Comparison of ENCODE assay signal across 27 cellular contexts in genomic region chr17:49846938-49847712, GRCh38. TPM values are rescaled to one million over a fixed set of nuclear protein-coding genes. Genes with fewer than 3 reads are reported as not detected.
DNase-seq lines count a peak whose midpoint lies in the region; ATAC-seq and TF ChIP-seq lines count a peak whose summit lies in the region.
"Had no signal": no experiment of that assay in that cellular context is flagged by ENCODE, and none has a peak within 500 bp of the region (broad histone marks: within the 10 kb centered on the region; RNA-seq: fewer than 3 reads in every experiment).

No MANE protein-coding gene starts in this region.

- TF ChIP-seq CTCF in left ventricle myocardium inferior (IDR thresholded peaks at IDR 0.05; ENCODE audit: borderline replicate concordance) (no peak), HEK293 (tag by site-specific recombination; IDR thresholded peaks at IDR 0.05) (no peak), endodermal cell (conservative IDR thresholded peaks at IDR 0.05) (no peak), sigmoid colon (IDR thresholded peaks at IDR 0.05) (no peak), BE2C (IDR thresholded peaks at IDR 0.05; ENCODE audit: low read depth, low read length) (no peak)

- no peak overlapping the region for H3K4me3 ChIP-seq in left ventricle myocardium inferior
- no peak overlapping the region for H3K4me3 ChIP-seq in HEK293 (ENCODE audit: low read depth, low read length)
- H3K4me3 ChIP-seq in endodermal cell (ENCODE audit: low read length) = peak overlapping the region; percentile 15
- H3K4me3 ChIP-seq in sigmoid colon = no peak overlapping the region
- H3K4me3 ChIP-seq in BE2C (ENCODE audit: low read depth, low read length) = no peak overlapping the region
- H3K4me3 ChIP-seq: GM23338, SK-N-MC had no signal

- WGBS in endodermal cell (ENCODE audit: insufficient coverage in 1 of 2, insufficient read length in 1 of 2), 2 experiments = 73 to 75% methylated on average over 2 to 9 of the region's 9 CpGs
- WGBS in sigmoid colon, 2 donors = 86 to 87% methylated on average over 9 of the region's 9 CpGs

- H3K27me3 ChIP-seq in left ventricle myocardium inferior (ENCODE audit: low read depth) (no peaks in the 10 kb centered on the region), endodermal cell (ENCODE audit: control insufficient read depth, insufficient read depth, low read length, poor library complexity, severe bottlenecking) (peaks cover 20% of the 10 kb centered on the region), sigmoid colon (no peaks in the 10 kb centered on the region), BE2C (peaks cover 30% of the 10 kb centered on the region)

- H3K4me1 ChIP-seq in left ventricle myocardium inferior (peaks cover 56% of the 10 kb centered on the region), HEK293 (ENCODE audit: control insufficient read depth, insufficient read depth, low read length) (peaks cover 5% of the 10 kb centered on the region; the same call in 1 of the 2 replicates), endodermal cell (ENCODE audit: control insufficient read depth, insufficient read depth, low read length) (peaks cover 25% of the 10 kb centered on the region), sigmoid colon (peaks cover 0 to 61% (median 53%) of the 10 kb centered on the region in 4 donors), BE2C (no peaks in the 10 kb centered on the region)

- ATAC-seq in Right ventricle myocardium superior (ENCODE audit: poor library complexity) = no peak

- H3K36me3 ChIP-seq in left ventricle myocardium inferior (peaks cover 8% of the 10 kb centered on the region), HEK293 (ENCODE audit: control insufficient read depth in 2 of 2, insufficient read depth in 1 of 2, low read length in 2 of 2) (peaks cover 6 to 45% of the 10 kb centered on the region in 2 experiments; a peak in 2 of 3 replicates), endodermal cell (ENCODE audit: control insufficient read depth, insufficient read depth, low read length) (peaks cover 5% of the 10 kb centered on the region), sigmoid colon (peaks cover 0 to 3% (median 0%) of the 10 kb centered on the region in 4 donors), BE2C (no peaks in the 10 kb centered on the region)

- peaks cover 14% of the 10 kb centered on the region for H3K36me3 Mint-ChIP-seq in endodermal cell (ENCODE audit: low read depth)

- TF ChIP-seq POLR2A in sigmoid colon (IDR thresholded peaks at IDR 0.05) = no peak

- peaks cover 25% of the 10 kb centered on the region for H3K27me3 Mint-ChIP-seq in endodermal cell (ENCODE audit: insufficient read depth)

- no peak overlapping the region for H3K4me3 Mint-ChIP-seq in endodermal cell

- intact Hi-C loops in left ventricle myocardium inferior (cut with micrococcal nuclease) = loop anchor here (10.0 kb wide), 1 partner anchor 282 kb away; no protein-coding TSS in a partner anchor
- intact Hi-C loops in Right ventricle myocardium superior (cut with DNase I) = loop anchor here (10.0 kb wide), 1 partner anchor 52 kb away; no protein-coding TSS in a partner anchor
- intact Hi-C loops in sigmoid colon (cut with DNase I) = no loop called here

- no peak overlapping the region for H3K9ac ChIP-seq in endodermal cell (ENCODE audit: extremely low read depth, low read length, poor library complexity, severe bottlenecking)
- H3K9ac ChIP-seq: KMS-11 had no signal

- no peaks in the 10 kb centered on the region for H3K9me3 ChIP-seq in left ventricle myocardium inferior (replicated peaks)
- no peaks in the 10 kb centered on the region for H3K9me3 ChIP-seq in HEK293 (ENCODE audit: control insufficient read depth, insufficient read depth, low read depth, low read length)
- H3K9me3 ChIP-seq in endodermal cell (ENCODE audit: control insufficient read depth, low read length) = no peaks in the 10 kb centered on the region
- H3K9me3 ChIP-seq in sigmoid colon = no peaks in the 10 kb centered on the region
- no peaks in the 10 kb centered on the region for H3K9me3 ChIP-seq in BE2C

- CTCF ChIA-PET in HEK293 (lab: Yijun Ruan, JAX) = interaction anchor here (4.8 kb wide), 1 partner anchor 151 kb away, joined by 30 read pairs; no protein-coding TSS in a partner anchor

- peaks cover 35% of the 10 kb centered on the region for H3K4me1 Mint-ChIP-seq in endodermal cell

- H3K27ac ChIP-seq in left ventricle myocardium inferior (replicated peaks) = peak overlapping the region; percentile 82
- no peak overlapping the region for H3K27ac ChIP-seq in HEK293 (ENCODE audit: extremely low read depth, low read depth, low read length)
- no peak overlapping the region for H3K27ac ChIP-seq in endodermal cell (ENCODE audit: low read depth, low read length)
- H3K27ac ChIP-seq in sigmoid colon = peak overlapping the region in 1 of 4 donors; percentile 71
- H3K27ac ChIP-seq: KMS-11, RWPE1, SK-N-MC had no signal

- POLR2A ChIA-PET in HEK293 (lab: Yijun Ruan, JAX) = no interaction called here

- H3K9me3 Mint-ChIP-seq in endodermal cell = no peaks in the 10 kb centered on the region
- H3K9me3 Mint-ChIP-seq: GM23338 had no signal

- no peak for TF ChIP-seq EP300 in sigmoid colon (IDR thresholded peaks at IDR 0.05)

- H3K27ac Mint-ChIP-seq in endodermal cell = peak overlapping the region; percentile 64

- no peak for DNase-seq in left ventricle myocardium inferior
- DNase-seq in Right ventricle myocardium superior = no peak
- DNase-seq in endodermal cell = peak; percentile 73
- peak; percentile 54 for DNase-seq in sigmoid colon
- DNase-seq in islet precursor cell = no peak
- no peak for DNase-seq in BE2C
- DNase-seq in DMS 273 treated with DMSO at 0.1 percent for 48 hours (lab: John Stamatoyannopoulos, UW) = no peak
- DNase-seq: C1 segment of cervical spinal cord, HCEC 1CT, IMR-90, NCI-H1092, NCI-H1417 treated with DMSO at 0.1 percent for 48 hours, NCI-H1694 treated with DMSO at 0.1 percent for 48 hours, NCI-H2081 treated with DMSO at 0.1 percent for 48 hours, NCI-H2171, NCI-H226, NCI-H510A, NCI-H69, SIG-M5 had no signal

TF ChIP-seq in HEK293, 187 proteins besides CTCF, POLR2A, EP300 and RAD21:
- TF ChIP-seq ZSCAN5A (tag by site-specific recombination; IDR thresholded peaks at IDR 0.05) (no peak), ZNF664 (tag by site-specific recombination; IDR thresholded peaks at IDR 0.05) (peak; percentile 43; the same call in 1 of the 2 replicates), ZSCAN4 (tag by site-specific recombination; IDR thresholded peaks at IDR 0.05) (peak; percentile 85), ZNF768 (tag by site-specific recombination; IDR thresholded peaks at IDR 0.05) (peak; percentile 72; the same call in 1 of the 2 replicates)
TF ChIP-seq in HEK293: peak in this region for 3.

RNA-seq across cellular contexts. Expression of gene TAC4, which starts 0.7 kb away (rescaled TPM):
- total RNA-seq in left ventricle myocardium inferior = 0.44 TPM
- total RNA-seq in Right ventricle myocardium superior = not detected
- 1 to 10 TPM; 1.5 to 3.2 TPM for total RNA-seq in endodermal cell
- polyA plus RNA-seq in endodermal cell (2013, experiment 1 of 2) = not detected
- not detected for polyA plus RNA-seq in endodermal cell (2013, experiment 2 of 2)
- total RNA-seq in sigmoid colon = not detected
- polyA plus RNA-seq in sigmoid colon = 1 to 10 TPM in 1 of 3 donors, not detected in 2; 3.6 TPM
- not detected for polyA plus RNA-seq in BE2C (2012; ENCODE audit: insufficient read depth, insufficient read length, low read depth)
- total RNA-seq: A172, Daoy, G401, GM23338, IMR-90 had no signal
- polyA plus RNA-seq: GM23338, IMR-90 had no signal

RNA-seq across cellular contexts. Expression of gene KAT7, which starts 58.6 kb away (rescaled TPM):
- total RNA-seq in left ventricle myocardium inferior (52.6 TPM), Right ventricle myocardium superior (42.5 TPM), endodermal cell (10 to 100 TPM; 77.8 to 80.5 TPM), sigmoid colon (10 to 100 TPM; 23.8 to 34.9 (median 32.0) TPM)
- polyA plus RNA-seq in endodermal cell (2013, experiment 1 of 2) = 67.6 TPM
- polyA plus RNA-seq in endodermal cell (2013, experiment 2 of 2) = 54.9 TPM
- polyA plus RNA-seq in sigmoid colon = 10 to 100 TPM in 1 of 3 donors, 1 to 10 TPM in 2; 6.2 to 14.3 (median 9.0) TPM
- 38.5 TPM for polyA plus RNA-seq in BE2C (2012; ENCODE audit: insufficient read depth, insufficient read length, low read depth)

Comparison
In these comparisons a context has a peak if more than half of its experiments do, and no peak if none do; other contexts are left out.
1. DNase-seq: peak in endodermal cell (single experiment) and sigmoid colon (single experiment); none in left ventricle myocardium inferior (single experiment), Right ventricle myocardium superior (single experiment), islet precursor cell (single experiment), BE2C (single experiment) and DMS 273 treated with DMSO at 0.1 percent for 48 hours (single experiment).